ENCODE assay signal across 18 cellular contexts in genomic region chr20:61861054-61861841, GRCh38.
DNase-seq lines count a peak whose midpoint lies in the region; ATAC-seq and TF ChIP-seq lines count a peak whose summit lies in the region.
"Had no signal": no experiment of that assay in that cellular context is flagged by ENCODE, and none has a peak within 500 bp of the region (broad histone marks: within the 10 kb centered on the region; RNA-seq: fewer than 3 reads in every experiment).

No MANE protein-coding gene starts in this region.

- no peak overlapping the region for H3K4me3 Mint-ChIP-seq in stimulated activated naive CD8-positive, alpha-beta T cell treated with anti-CD3 and anti-CD28 coated beads, Interleukin-15, amount 100 ng/mL, for 72 hours
- H3K4me3 Mint-ChIP-seq in immature natural killer cell (peak overlapping the region in 1 of 5 donors; percentile 10), MCF 10A (ENCODE audit: unreplicated experiment) (no peak overlapping the region)
- H3K4me3 Mint-ChIP-seq: CD14-positive monocyte had no signal

- H3K27ac Mint-ChIP-seq in stimulated activated naive CD8-positive, alpha-beta T cell treated with anti-CD3 and anti-CD28 coated beads, Interleukin-15, amount 100 ng/mL, for 72 hours, result no peak overlapping the region
- H3K27ac Mint-ChIP-seq in immature natural killer cell (peak overlapping the region in 3 of 6 donors; percentile 29 to 75 (median 66)), MCF 10A (ENCODE audit: low read depth, unreplicated experiment) (no peak overlapping the region)
- H3K27ac Mint-ChIP-seq: CD14-positive monocyte had no signal

- H3K27me3 Mint-ChIP-seq in stimulated activated naive CD8-positive, alpha-beta T cell treated with anti-CD3 and anti-CD28 coated beads, Interleukin-15, amount 100 ng/mL, for 72 hours, result no peaks in the 10 kb centered on the region
- peaks cover 2 to 6% (median 5%) of the 10 kb centered on the region in 3 donors for H3K27me3 Mint-ChIP-seq in immature natural killer cell (ENCODE audit: low read depth in 3 of 3)
- H3K27me3 Mint-ChIP-seq in MCF 10A (ENCODE audit: insufficient read depth, unreplicated experiment), result no peaks in the 10 kb centered on the region

- intact Hi-C loops in MCF 10A (cut with micrococcal nuclease), result no loop called here

- H3K36me3 Mint-ChIP-seq in immature natural killer cell (no peaks in the 10 kb centered on the region), MCF 10A (ENCODE audit: insufficient read depth, unreplicated experiment) (no peaks in the 10 kb centered on the region)
- H3K36me3 Mint-ChIP-seq: CD14-positive monocyte had no signal

- CTCF ChIA-PET in MCF 10A (lab: Yijun Ruan, JAX), result interaction anchor here (0.6 to 1.1 kb wide), 5 partner anchors 9 to 1646 kb away, joined by 3 to 6 read pairs (median 3); no protein-coding TSS in a partner anchor

- ATAC-seq in stimulated activated naive CD8-positive, alpha-beta T cell treated with anti-CD3 and anti-CD28 coated beads, Interleukin-15, amount 100 ng/mL, for 72 hours, result peak; percentile 57
- ATAC-seq in stimulated activated naive CD8-positive, alpha-beta T cell treated with anti-CD3 and anti-CD28 coated beads, Interleukin-15, Interleukin-2, amounts not matched to agents 100 U/mL and 50 U/mL, for 24 hours, result no peak
- ATAC-seq in HG02973 (IDR thresholded peaks at IDR 0.05; ENCODE audit: unreplicated experiment), result no peak
- no peak for ATAC-seq in HG02885 (IDR thresholded peaks at IDR 0.05; ENCODE audit: poor library complexity, unreplicated experiment)
- ATAC-seq: PC-3 had no signal

- no TSS peak for BruUV-seq in MCF 10A (replicated peaks; lab: Mats Ljungman, UMichigan)

- TF ChIP-seq CTCF in MCF 10A (IDR thresholded peaks at IDR 0.05; ENCODE audit: unreplicated experiment), result no peak

- H3K9me3 Mint-ChIP-seq in stimulated activated naive CD8-positive, alpha-beta T cell treated with anti-CD3 and anti-CD28 coated beads, Interleukin-15, amount 100 ng/mL, for 72 hours, result peaks cover 8 to 14% of the 10 kb centered on the region in 2 donors
- H3K9me3 Mint-ChIP-seq in immature natural killer cell (peaks cover 4 to 9% (median 7%) of the 10 kb centered on the region in 6 donors), MCF 10A (ENCODE audit: unreplicated experiment) (no peaks in the 10 kb centered on the region)

- no peaks in the 10 kb centered on the region for H3K4me1 Mint-ChIP-seq in stimulated activated naive CD8-positive, alpha-beta T cell treated with anti-CD3 and anti-CD28 coated beads, Interleukin-15, amount 100 ng/mL, for 72 hours
- H3K4me1 Mint-ChIP-seq in immature natural killer cell, result peaks cover 5 to 7% of the 10 kb centered on the region in 2 donors
- no peaks in the 10 kb centered on the region for H3K4me1 Mint-ChIP-seq in MCF 10A (ENCODE audit: insufficient read depth, unreplicated experiment)
- H3K4me1 Mint-ChIP-seq: CD14-positive monocyte had no signal

- POLR2A ChIA-PET in MCF 10A (lab: Yijun Ruan, JAX), result no interaction called here

- DNase-seq in stimulated activated naive CD8-positive, alpha-beta T cell treated with anti-CD3 and anti-CD28 coated beads, Interleukin-15, amount 100 ng/mL, for 72 hours, result no peak
- no peak for DNase-seq in stimulated activated naive CD8-positive, alpha-beta T cell treated with anti-CD3 and anti-CD28 coated beads, Interleukin-15, Interleukin-2, amounts not matched to agents 100 U/mL and 50 U/mL, for 24 hours
- peak; percentile 57 for DNase-seq in RPMI8226
- DNase-seq in immature natural killer cell, result peak; percentile 20 to 30 (median 27)
- DNase-seq in MCF 10A (ENCODE audit: unreplicated experiment), result no peak
- DNase-seq: DMS 273 treated with DMSO at 0.1 percent for 48 hours, GF-D8, GOT3, IMR-90, NCI-H1048, NCI-H1436 treated with DMSO at 0.1 percent for 48 hours, NCI-H2029 treated with DMSO at 0.1 percent for 48 hours, NCI-H510A, NCI-H774, PC-3 had no signal

Comparison
In these comparisons a context has a peak if more than half of its experiments do, and no peak if none do; other contexts are left out.
1. DNase-seq: peak in RPMI8226 (single experiment) and immature natural killer cell (3 of 3); none in stimulated activated naive CD8-positive, alpha-beta T cell treated with anti-CD3 and anti-CD28 coated beads, Interleukin-15, amount 100 ng/mL, for 72 hours (0 of 2), stimulated activated naive CD8-positive, alpha-beta T cell treated with anti-CD3 and anti-CD28 coated beads, Interleukin-15, Interleukin-2, amounts not matched to agents 100 U/mL and 50 U/mL, for 24 hours (single experiment) and MCF 10A (single experiment).